ENCODE assay signal across 17 cellular contexts in the genomic region with DNA sequence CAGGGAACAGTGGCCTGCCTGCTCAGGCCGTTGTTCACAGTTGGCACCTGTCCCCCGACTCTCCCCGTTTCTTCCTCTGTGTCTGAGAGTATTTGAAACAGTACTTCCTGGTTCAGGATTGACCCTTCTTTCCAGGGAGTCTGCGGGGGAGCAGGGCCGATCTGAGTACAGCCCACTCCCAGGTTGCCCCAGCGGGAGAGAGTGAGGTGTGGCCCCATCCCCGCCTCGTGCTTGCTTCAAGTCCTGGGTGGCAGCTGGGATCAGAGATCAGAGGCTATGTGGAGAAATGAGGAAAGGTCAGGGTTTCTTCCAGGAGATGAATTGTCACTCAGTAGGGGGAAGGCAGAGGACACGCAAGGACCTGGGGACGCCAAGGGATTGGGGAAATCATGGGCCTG. TPM values are rescaled to one million over a fixed set of nuclear protein-coding genes. Genes with fewer than 3 reads are reported as not detected.
DNase-seq lines count a peak whose midpoint lies in the region; ATAC-seq, FAIRE-seq and TF ChIP-seq lines count a peak whose summit lies in the region.
"Had no signal": no experiment of that assay in that cellular context is flagged by ENCODE, and none has a peak within 500 bp of the region (broad histone marks: within the 10 kb centered on the region; RNA-seq: fewer than 3 reads in every experiment).

No MANE protein-coding gene starts in this region.

- H3K4me1 ChIP-seq in BLaER1 (peaks cover 58% of the 10 kb centered on the region), RWPE2 (ENCODE audit: insufficient read depth, poor library complexity, severe bottlenecking) (no peaks in the 10 kb centered on the region), small intestine (ENCODE audit: control insufficient read depth in 2 of 2, insufficient read depth in 1 of 2, low read depth in 1 of 2, low read length in 1 of 2) (peaks cover 4 to 5% of the 10 kb centered on the region in 2 donors)

- no peak for FAIRE-seq in small intestine (lab: Jason Lieb, UNC)
- FAIRE-seq: GM12878 had no signal

- ATAC-seq in RWPE2 (ENCODE audit: low read depth) (no peak; the same call in 2 of the 3 replicates), left colon (peak; percentile 39), HG03457 (IDR thresholded peaks at IDR 0.05; ENCODE audit: unreplicated experiment) (no peak)
- ATAC-seq: GM12878, GM23338 had no signal

- H3K9me3 ChIP-seq in BLaER1 = no peaks in the 10 kb centered on the region
- no peaks in the 10 kb centered on the region for H3K9me3 ChIP-seq in RWPE2 (ENCODE audit: severe bottlenecking)
- H3K9me3 ChIP-seq in small intestine (ENCODE audit: control insufficient read depth, low read depth) = no peaks in the 10 kb centered on the region
- H3K9me3 ChIP-seq: Caco-2 had no signal

- no peaks in the 10 kb centered on the region for H3K36me3 ChIP-seq in BLaER1
- no peaks in the 10 kb centered on the region for H3K36me3 ChIP-seq in RWPE2 (ENCODE audit: low read depth)
- no peaks in the 10 kb centered on the region for H3K36me3 ChIP-seq in small intestine (ENCODE audit: control insufficient read depth in 2 of 2, insufficient read depth in 2 of 2, low read length in 2 of 2)

- DNase-seq in RWPE2 (ENCODE audit: low spot score) (peak; percentile 74), left colon (peak in 1 of 2 donors; percentile 42), small intestine (peak; percentile 62), COLO829 (ENCODE audit: low spot score) (no peak)
- no peak for DNase-seq in stimulated activated CD4-positive, alpha-beta T cell treated with anti-CD3 and anti-CD28 coated beads, Interleukin-4, amount 100 ng/mL, for 1 hour
- DNase-seq: ACHN, Caco-2, DMS 273 treated with DMSO at 0.1 percent for 48 hours, DMS79, H9 had no signal

- 18 to 52% (median 42%) methylated on average over 10 of the region's 10 CpGs for WGBS in small intestine, 3 donors

- H3K27me3 ChIP-seq in BLaER1 (peaks cover 44% of the 10 kb centered on the region), RWPE2 (ENCODE audit: insufficient read depth, poor library complexity, severe bottlenecking) (peaks cover 23% of the 10 kb centered on the region), small intestine (ENCODE audit: control insufficient read depth in 2 of 2, insufficient read depth in 2 of 2, low read length in 2 of 2) (no peaks in the 10 kb centered on the region)

- H4K20me1 ChIP-seq in BLaER1 = peaks cover 6% of the 10 kb centered on the region; the same call in 1 of the 2 replicates

- H3K4me2 ChIP-seq in BLaER1 = peak overlapping the region; percentile 38
- H3K4me2 ChIP-seq: GM23338 had no signal

- H3K4me3 ChIP-seq in BLaER1 = no peak overlapping the region
- no peak overlapping the region for H3K4me3 ChIP-seq in RWPE2 (ENCODE audit: severe bottlenecking)
- H3K4me3 ChIP-seq in small intestine (ENCODE audit: low read depth in 1 of 2, low read length in 2 of 2) = no peak overlapping the region
- H3K4me3 ChIP-seq: GM12878, GM23338 had no signal

- H3K27ac ChIP-seq in BLaER1 = no peak overlapping the region
- no peak overlapping the region for H3K27ac ChIP-seq in RWPE2 (ENCODE audit: poor library complexity, severe bottlenecking)
- peak overlapping the region; percentile 45 to 70 for H3K27ac ChIP-seq in small intestine (ENCODE audit: low read depth in 1 of 2, low read length in 1 of 2)
- H3K27ac ChIP-seq: C4-2B had no signal

- intact Hi-C loops in left colon (cut with DNase I, micrococcal nuclease) = no loop called here

- no peak for TF ChIP-seq CTCF in RWPE2 (IDR thresholded peaks at IDR 0.05; ENCODE audit: poor library complexity, severe bottlenecking)

- H3K9ac ChIP-seq in BLaER1 = no peak overlapping the region

RNA-seq across cellular contexts. Expression of a gene that starts 6.5 kb away (rescaled TPM):
- total RNA-seq in left colon = 10 to 100 TPM; 14.0 to 15.9 TPM
- 10 to 100 TPM in 1 of 3 donors, 1 to 10 TPM in 1, under 1 TPM in 1; 0.81 to 13.2 (median 1.3) TPM for polyA plus RNA-seq in small intestine
- total RNA-seq: A172; CD4-positive, alpha-beta memory T cell had no signal
- polyA plus RNA-seq: CD4-positive, alpha-beta memory T cell had no signal

RNA-seq across cellular contexts. Expression of a gene that starts 28.4 kb away (rescaled TPM):
- total RNA-seq in left colon = 10 to 100 TPM; 20.8 to 20.9 TPM
- 10 to 100 TPM in 2 of 3 donors, 1 to 10 TPM in 1; 7.6 to 11.2 (median 10.3) TPM for polyA plus RNA-seq in small intestine

RNA-seq across cellular contexts. Expression of a gene that starts 30.7 kb away (rescaled TPM):
- 10 to 100 TPM in 1 of 2 donors, 1 to 10 TPM in 1; 1.8 to 11.0 TPM for total RNA-seq in left colon
- 10 to 100 TPM in 1 of 3 donors, 1 to 10 TPM in 2; 1.1 to 37.3 (median 8.9) TPM for polyA plus RNA-seq in small intestine

RNA-seq across cellular contexts. Expression of a gene that starts 48.6 kb away (rescaled TPM):
- total RNA-seq in left colon = 1 to 10 TPM; 3.7 to 8.9 TPM
- 1 to 10 TPM in 2 of 3 donors, under 1 TPM in 1; 0.67 to 1.9 (median 1.8) TPM for polyA plus RNA-seq in small intestine
- total RNA-seq: CD4-positive, alpha-beta memory T cell had no signal
- polyA plus RNA-seq: CD4-positive, alpha-beta memory T cell had no signal

Comparison
In these comparisons a context has a peak if more than half of its experiments do, and no peak if none do; other contexts are left out.
1. H3K27ac ChIP-seq: peak in small intestine (2 of 2); none in BLaER1 (single experiment) and RWPE2 (single experiment).
2. DNase-seq: peak in RWPE2 (single experiment) and small intestine (single experiment); none in COLO829 (single experiment) and stimulated activated CD4-positive, alpha-beta T cell treated with anti-CD3 and anti-CD28 coated beads, Interleukin-4, amount 100 ng/mL, for 1 hour (single experiment).